ENCODE assay signal across 23 cellular contexts in genomic region chr9:69555802-69556201, GRCh38.
DNase-seq lines count a peak whose midpoint lies in the region; ATAC-seq, FAIRE-seq and TF ChIP-seq lines count a peak whose summit lies in the region.
"Had no signal": no experiment of that assay in that cellular context is flagged by ENCODE, and none has a peak within 500 bp of the region (broad histone marks: within the 10 kb centered on the region; RNA-seq: fewer than 3 reads in every experiment).

No MANE protein-coding gene starts in this region.

- H3K36me3 Mint-ChIP-seq in nephron (ENCODE audit: low read depth): no peaks in the 10 kb centered on the region
- H3K36me3 Mint-ChIP-seq: IgD-negative memory B cell had no signal

- H3K9me2 ChIP-seq in SK-N-SH: no peaks in the 10 kb centered on the region

- DNase-seq in GM12878 (ENCODE audit: low read depth, low spot score): no peak
- DNase-seq in SK-N-SH: no peak
- DNase-seq in DMS53 (lab: John Stamatoyannopoulos, UW): no peak
- DNase-seq in activated effector memory CD4-positive, alpha-beta T cell treated with Interleukin-2 at 50 U/mL for 16 hours: no peak
- DNase-seq: Caco-2; CD4-positive, alpha-beta T cell; DMS79; GDM1; GOT3; H7; Karpas-422; KBM-7 had no signal

- no peak overlapping the region for H3K27ac ChIP-seq in GM12878 (ENCODE audit: control insufficient read depth, insufficient read depth)
- H3K27ac ChIP-seq in SK-N-SH (ENCODE audit: low read depth in 2 of 2, low read length in 1 of 2): no peak overlapping the region
- H3K27ac ChIP-seq: C4-2B had no signal

- no peak for TF ChIP-seq POLR2A in GM12878 (IDR thresholded peaks at IDR 0.05; ENCODE audit: low read depth, low read length)

- peak overlapping the region in 2 of 3 experiments; percentile 58 to 61 for H3K27ac Mint-ChIP-seq in nephron
- H3K27ac Mint-ChIP-seq: B cell; CD4-positive, alpha-beta T cell; IgD-negative memory B cell had no signal

- H3K27me3 Mint-ChIP-seq in nephron (ENCODE audit: low read depth): no peaks in the 10 kb centered on the region

- no peak for FAIRE-seq in GM12878 (lab: Jason Lieb, UNC)
- FAIRE-seq: D721Med, GM19239, HepG2 had no signal

- POLR2A ChIA-PET in GM12878 (lab: Charles Lee) (no interaction called here), SK-N-SH (lab: Yijun Ruan, JAX) (no interaction called here)

- H3K4me3 ChIP-seq in GM12878: no peak overlapping the region
- H3K4me3 ChIP-seq in SK-N-SH (ENCODE audit: low read depth in 2 of 2, low read length in 1 of 2): no peak overlapping the region

- H3K9ac ChIP-seq in GM12878 (ENCODE audit: control insufficient read depth, insufficient read depth, low read length) (no peak overlapping the region), SK-N-SH (no peak overlapping the region)

- in situ Hi-C loops in GM12878 (cut with MboI): no loop called here

- RAD21 ChIA-PET in GM12878 (lab: Charles Lee; ENCODE audit: unreplicated experiment): no interaction called here

- BruUV-seq in GM12878 (replicated peaks; lab: Mats Ljungman, UMichigan): no TSS peak

- no peaks in the 10 kb centered on the region for H3K9me3 Mint-ChIP-seq in nephron
- H3K9me3 Mint-ChIP-seq: CD4-positive, alpha-beta T cell; IgD-negative memory B cell had no signal

- TF ChIP-seq EP300 in GM12878 (IDR thresholded peaks at IDR 0.05; ENCODE audit: borderline replicate concordance in 1 of 2, control insufficient read depth in 1 of 2, low read depth in 2 of 2, low read length in 2 of 2) (no peak), SK-N-SH (IDR thresholded peaks at IDR 0.05; ENCODE audit: borderline replicate concordance in 1 of 2, low read depth in 1 of 2, low read length in 1 of 2) (no peak)

- H3K4me1 Mint-ChIP-seq in nephron: peaks cover 34% of the 10 kb centered on the region
- H3K4me1 Mint-ChIP-seq: B cell had no signal

- ATAC-seq in GM18498 (IDR thresholded peaks at IDR 0.05; ENCODE audit: unreplicated experiment) (peak; percentile 61), GM19035 (IDR thresholded peaks at IDR 0.05; ENCODE audit: unreplicated experiment) (peak; percentile 59), GM12878 (no peak), HG03280 (IDR thresholded peaks at IDR 0.05; ENCODE audit: unreplicated experiment) (no peak)
- ATAC-seq: HCT116, HepG2 had no signal

- H3K36me3 ChIP-seq in GM12878 (ENCODE audit: control insufficient read depth in 2 of 2, insufficient read depth in 2 of 2, low read length in 1 of 2) (no peaks in the 10 kb centered on the region), SK-N-SH (replicated peaks in 1 of 2; ENCODE audit: control insufficient read depth in 1 of 2, insufficient read depth in 2 of 2, low read length in 1 of 2) (no peaks in the 10 kb centered on the region)

- no peaks in the 10 kb centered on the region for H3K27me3 ChIP-seq in GM12878 (replicated peaks in 1 of 2; ENCODE audit: control insufficient read depth in 2 of 2, insufficient read depth in 2 of 2, low read length in 1 of 2)
- no peaks in the 10 kb centered on the region for H3K27me3 ChIP-seq in SK-N-SH (ENCODE audit: insufficient read depth)

- no peaks in the 10 kb centered on the region for H3K9me3 ChIP-seq in GM12878 (replicated peaks; ENCODE audit: control insufficient read depth, insufficient read depth, low read length)
- H3K9me3 ChIP-seq in SK-N-SH: no peaks in the 10 kb centered on the region
- H3K9me3 ChIP-seq: Caco-2 had no signal

- H3K4me3 Mint-ChIP-seq in nephron: no peak overlapping the region
- H3K4me3 Mint-ChIP-seq: B cell; CD4-positive, alpha-beta T cell; IgD-negative memory B cell had no signal

- SMC1A ChIA-PET in GM12878 (lab: Charles Lee; ENCODE audit: uncharacterized antibody, unreplicated experiment): no interaction called here

- no peaks in the 10 kb centered on the region for H3K79me2 ChIP-seq in GM12878 (ENCODE audit: control insufficient read depth, insufficient read depth, low read length)
- H3K79me2 ChIP-seq in SK-N-SH (ENCODE audit: insufficient read depth): no peaks in the 10 kb centered on the region

- H3F3A ChIP-seq in SK-N-SH (replicated peaks; ENCODE audit: insufficient read depth): peaks cover 8% of the 10 kb centered on the region

- CTCF ChIA-PET in GM12878 (lab: Yijun Ruan, JAX): interaction anchor here (1.0 kb wide), 1 partner anchor 107 kb away, joined by 3 read pairs; no protein-coding TSS in a partner anchor
- CTCF ChIA-PET in SK-N-SH (lab: Yijun Ruan, JAX): interaction anchor here (1.2 to 2.1 kb wide), 3 partner anchors 10 to 134 kb away, joined by 3 to 10 read pairs (median 8); no protein-coding TSS in a partner anchor

- no peak for TF ChIP-seq RAD21 in GM12878 (IDR thresholded peaks at IDR 0.05; ENCODE audit: insufficient read depth, low read depth, low read length)
- no peak for TF ChIP-seq RAD21 in SK-N-SH (IDR thresholded peaks at IDR 0.05; ENCODE audit: low read length)

- intact Hi-C loops in GM12878 (cut with micrococcal nuclease; ENCODE audit: unreplicated experiment): no loop called here

- H3K4me1 ChIP-seq in GM12878 (ENCODE audit: control insufficient read depth, insufficient read depth, low read length): no peaks in the 10 kb centered on the region
- peaks cover 4 to 7% of the 10 kb centered on the region in 2 experiments; a peak in 3 of 4 replicates for H3K4me1 ChIP-seq in SK-N-SH (ENCODE audit: control insufficient read depth in 1 of 2, insufficient read depth in 2 of 2, low read depth in 1 of 2, low read length in 1 of 2)
- H3K4me1 ChIP-seq: Caco-2 had no signal

- H3K4me2 ChIP-seq in GM12878 (ENCODE audit: control insufficient read depth, insufficient read depth) (no peak overlapping the region), SK-N-SH (no peak overlapping the region)

- TF ChIP-seq CTCF in GM12878 (IDR thresholded peaks at IDR 0.05 in 2 of 3, conservative IDR thresholded peaks at IDR 0.05 in 1 of 3; ENCODE audit: control insufficient read depth in 2 of 3, extremely low read depth in 1 of 3, insufficient read depth in 1 of 3, low read depth in 3 of 3, low read length in 3 of 3) (no peak), nephron (IDR thresholded peaks at IDR 0.05; ENCODE audit: unreplicated experiment in 3 of 3) (no peak), SK-N-SH (IDR thresholded peaks at IDR 0.05) (no peak)

- H2AFZ ChIP-seq in GM12878 (ENCODE audit: control insufficient read depth, low read depth, low read length): no peak overlapping the region
- H2AFZ ChIP-seq in SK-N-SH (ENCODE audit: low read depth): no peak overlapping the region

- H4K20me1 ChIP-seq in GM12878 (ENCODE audit: control insufficient read depth, insufficient read depth) (no peaks in the 10 kb centered on the region), SK-N-SH (ENCODE audit: insufficient read depth) (no peaks in the 10 kb centered on the region)

TF ChIP-seq in GM12878, 131 proteins besides CTCF, POLR2A, EP300 and RAD21:
- no peak for TF ChIP-seq SIX5 (IDR thresholded peaks at IDR 0.05; ENCODE audit: low read depth, low read length, severe bottlenecking)
- peak; percentile 36; the same call in 1 of the 2 replicates for TF ChIP-seq MTA2 (IDR thresholded peaks at IDR 0.05; ENCODE audit: low read depth)
- TF ChIP-seq ZNF384 (IDR thresholded peaks at IDR 0.05; ENCODE audit: borderline replicate concordance, low read depth, low read length): peak; percentile 21; the same call in 1 of the 2 replicates
TF ChIP-seq in GM12878: peak in this region for 2.

TF ChIP-seq in SK-N-SH, 30 proteins besides CTCF, POLR2A, EP300 and RAD21:
- TF ChIP-seq RCOR1 (IDR thresholded peaks at IDR 0.05; ENCODE audit: low read length) (no peak), GABPA (IDR thresholded peaks at IDR 0.05; ENCODE audit: low read depth) (no peak), RXRA (IDR thresholded peaks at IDR 0.05; ENCODE audit: borderline replicate concordance, low read depth) (no peak), USF2 (IDR thresholded peaks at IDR 0.05; ENCODE audit: borderline replicate concordance, low read depth, low read length) (no peak)

Comparison
In these comparisons a context has a peak if more than half of its experiments do, and no peak if none do; other contexts are left out.
1. ATAC-seq: peak in GM18498 (single experiment) and GM19035 (single experiment); none in GM12878 (single experiment) and HG03280 (single experiment).